ENCODE assay signal across 16 cellular contexts in genomic region chr10:61781969-61782403, GRCh38.
DNase-seq lines count a peak whose midpoint lies in the region; ATAC-seq and TF ChIP-seq lines count a peak whose summit lies in the region.
"Had no signal": no experiment of that assay in that cellular context is flagged by ENCODE, and none has a peak within 500 bp of the region (broad histone marks: within the 10 kb centered on the region; RNA-seq: fewer than 3 reads in every experiment).

No MANE protein-coding gene starts in this region.

- no peaks in the 10 kb centered on the region for H3K36me3 ChIP-seq in HCT116 (ENCODE audit: control insufficient read depth in 1 of 2, insufficient read depth in 2 of 2, low read length in 2 of 2)
- H3K36me3 ChIP-seq: left ventricle myocardium inferior, pancreas, spleen had no signal

- no peaks in the 10 kb centered on the region for H3K79me2 ChIP-seq in HCT116 (ENCODE audit: insufficient read depth, low read length)

- POLR2A ChIA-PET in HCT116 (lab: Charles Lee) = no interaction called here
- POLR2A ChIA-PET in naive thymus-derived CD8-positive, alpha-beta T cell (lab: Charles Lee) = no interaction called here

- peak overlapping the region; percentile 71 for H2AFZ ChIP-seq in HCT116 (ENCODE audit: low read depth, low read length, poor library complexity, severe bottlenecking)

- H3K27ac ChIP-seq in HCT116 (ENCODE audit: low read depth, low read length) = no peak overlapping the region
- H3K27ac ChIP-seq: left ventricle myocardium inferior, pancreas, spleen had no signal

- CTCF ChIA-PET in HCT116 (lab: Charles Lee) = no interaction called here

- peaks cover 3% of the 10 kb centered on the region for H3K36me3 Mint-ChIP-seq in T-helper 17 cell (ENCODE audit: low read depth)
- H3K36me3 Mint-ChIP-seq in naive thymus-derived CD8-positive, alpha-beta T cell = no peaks in the 10 kb centered on the region

- ATAC-seq in HCT116 (peak; percentile 74), T-helper 17 cell (no peak), HG03432 (IDR thresholded peaks at IDR 0.05; ENCODE audit: unreplicated experiment) (no peak), HG02642 (IDR thresholded peaks at IDR 0.05; ENCODE audit: poor library complexity, unreplicated experiment) (no peak)
- ATAC-seq in naive thymus-derived CD8-positive, alpha-beta T cell = no peak

- no peaks in the 10 kb centered on the region for H3K9me3 Mint-ChIP-seq in naive thymus-derived CD8-positive, alpha-beta T cell

- intact Hi-C loops in HCT116 (cut with micrococcal nuclease) = no loop called here

- peak overlapping the region in 1 of 2 experiments; percentile 39; a peak in 2 of 4 replicates for H3K4me3 ChIP-seq in HCT116 (replicated peaks in 1 of 2; ENCODE audit: low read depth in 1 of 2, low read length in 2 of 2)
- no peak overlapping the region for H3K4me3 ChIP-seq in fibroblast of mammary gland (ENCODE audit: control insufficient read depth, low read depth, low read length)
- H3K4me3 ChIP-seq: left ventricle myocardium inferior, pancreas, spleen had no signal

- H3K4me2 ChIP-seq in HCT116 (ENCODE audit: low read length) = peak overlapping the region; percentile 72

- peak; percentile 61 for DNase-seq in Caki2 (ENCODE audit: low read depth)
- no peak for DNase-seq in HCT116 (ENCODE audit: low read depth, low spot score)
- no peak for DNase-seq in T-helper 17 cell
- DNase-seq in fibroblast of mammary gland (ENCODE audit: low read depth) = peak; percentile 54
- no peak for DNase-seq in naive thymus-derived CD8-positive, alpha-beta T cell
- DNase-seq in CD1c-positive myeloid dendritic cell (ENCODE audit: extremely low spot score) = no peak
- DNase-seq: activated gamma-delta T cell treated with Interleukin-2 at 50 U/mL for 16 hours; KG1; left ventricle myocardium inferior; NCI-H1436 treated with DMSO at 0.1 percent for 48 hours; NCI-H2227 treated with DMSO at 0.1 percent for 48 hours; NK-92 treated with Interleukin-12 subunit alpha and Interleukin-12 subunit beta, amount 100 ng/mL, for 24 hours; pancreas; spleen had no signal

- H3K27ac Mint-ChIP-seq in T-helper 17 cell = no peak overlapping the region
- H3K27ac Mint-ChIP-seq in naive thymus-derived CD8-positive, alpha-beta T cell = peak overlapping the region in 1 of 10 donors; percentile 60

- no peaks in the 10 kb centered on the region for H3K9me3 ChIP-seq in HCT116 (ENCODE audit: control insufficient read depth in 1 of 2, insufficient read depth in 1 of 2, low read depth in 1 of 2, low read length in 2 of 2)
- no peaks in the 10 kb centered on the region for H3K9me3 ChIP-seq in T-helper 17 cell (ENCODE audit: control insufficient read depth, low read length, poor library complexity, severe bottlenecking)
- H3K9me3 ChIP-seq: left ventricle myocardium inferior, pancreas, spleen had no signal

- H4K20me1 ChIP-seq in HCT116 (ENCODE audit: insufficient read depth) = no peaks in the 10 kb centered on the region

- RAD21 ChIA-PET in HCT116 (lab: Charles Lee; ENCODE audit: low non-redundant PET in 1 of 2, low total read pairs in 2 of 2, uncharacterized antibody in 2 of 2, unreplicated experiment in 2 of 2) = no interaction called here

- H3K4me1 ChIP-seq in HCT116 (ENCODE audit: control insufficient read depth in 1 of 2, insufficient read depth in 2 of 2, low read length in 2 of 2) = peaks cover 15 to 41% of the 10 kb centered on the region in 2 experiments
- H3K4me1 ChIP-seq: left ventricle myocardium inferior, pancreas had no signal

- H3K9me2 ChIP-seq in HCT116 (ENCODE audit: insufficient read depth) = no peaks in the 10 kb centered on the region

- peaks cover 3% of the 10 kb centered on the region for H3K4me1 Mint-ChIP-seq in T-helper 17 cell
- H3K4me1 Mint-ChIP-seq in naive thymus-derived CD8-positive, alpha-beta T cell = peaks cover 0 to 4% (median 0%) of the 10 kb centered on the region in 4 donors

- TF ChIP-seq RAD21 in HCT116 (IDR thresholded peaks at IDR 0.05; ENCODE audit: low read depth) = no peak

- no TSS peak for BruUV-seq in HCT116 (replicated peaks; lab: Mats Ljungman, UMichigan)

- TF ChIP-seq CTCF in HCT116 (IDR thresholded peaks at IDR 0.05 in 2 of 3, conservative IDR thresholded peaks at IDR 0.05 in 1 of 3; ENCODE audit: borderline replicate concordance in 1 of 3, insufficient read depth in 1 of 3, low read depth in 2 of 3, low read length in 2 of 3) (no peak), fibroblast of mammary gland (conservative IDR thresholded peaks at IDR 0.05; ENCODE audit: control insufficient read depth, insufficient read depth, low read depth, low read length) (no peak)

- no peaks in the 10 kb centered on the region for H3K27me3 ChIP-seq in HCT116 (ENCODE audit: insufficient read depth, low read length)
- H3K27me3 ChIP-seq: pancreas, spleen had no signal

- in situ Hi-C loops in Caki2 (cut with HindIII; ENCODE audit: low pct_unique_long_range_greater_than_20kb, low sequenced_read_pairs) = no loop called here

- no peak for TF ChIP-seq POLR2A in HCT116 (IDR thresholded peaks at IDR 0.05; ENCODE audit: borderline replicate concordance, extremely low read depth, insufficient read depth, insufficient read length)

- peaks cover 17% of the 10 kb centered on the region for H3K27me3 Mint-ChIP-seq in T-helper 17 cell
- peaks cover 0 to 7% (median 0%) of the 10 kb centered on the region in 5 donors for H3K27me3 Mint-ChIP-seq in naive thymus-derived CD8-positive, alpha-beta T cell

- no peak overlapping the region for H3K9ac ChIP-seq in HCT116 (ENCODE audit: low read length)

- peak overlapping the region; percentile 13 for H3K4me3 Mint-ChIP-seq in T-helper 17 cell
- no peak overlapping the region for H3K4me3 Mint-ChIP-seq in naive thymus-derived CD8-positive, alpha-beta T cell

TF ChIP-seq in HCT116, 20 proteins besides CTCF, POLR2A, EP300 and RAD21:
- TF ChIP-seq TCF7L2 (IDR thresholded peaks at IDR 0.05; ENCODE audit: borderline replicate concordance, extremely low read depth, insufficient read depth, insufficient read length) = peak; percentile 26
- TF ChIP-seq MAX (IDR thresholded peaks at IDR 0.05) = peak; percentile 24; the same call in 1 of the 2 replicates
- peak; percentile 61 for TF ChIP-seq SP1 (IDR thresholded peaks at IDR 0.05; ENCODE audit: low read depth)
- TF ChIP-seq JUND (IDR thresholded peaks at IDR 0.05) = peak; percentile 54
- TF ChIP-seq FOSL1 (IDR thresholded peaks at IDR 0.05; ENCODE audit: low read depth) = peak; percentile 55
- TF ChIP-seq CBX3 (IDR thresholded peaks at IDR 0.05; ENCODE audit: low read depth) = peak; percentile 83
- no peak for TF ChIP-seq SRF (IDR thresholded peaks at IDR 0.05; ENCODE audit: low read depth)
- TF ChIP-seq ZBTB33 (IDR thresholded peaks at IDR 0.05; ENCODE audit: extremely low read depth, insufficient replicate concordance, low read length) = no peak
- no peak for TF ChIP-seq EGR1 (IDR thresholded peaks at IDR 0.05; ENCODE audit: low read depth)
- no peak for TF ChIP-seq ZFX (IDR thresholded peaks at IDR 0.05)

Comparison
In these comparisons a context has a peak if more than half of its experiments do, and no peak if none do; other contexts are left out.
1. DNase-seq: peak in Caki2 (single experiment) and fibroblast of mammary gland (single experiment); none in HCT116 (single experiment), T-helper 17 cell (0 of 3), naive thymus-derived CD8-positive, alpha-beta T cell (0 of 10) and CD1c-positive myeloid dendritic cell (single experiment).